In genomic region chr16:84739349-84740124, GRCh38 we compare ENCODE assay signal across 10 cellular contexts. TPM values are rescaled to one million over a fixed set of nuclear protein-coding genes. Genes with fewer than 3 reads are reported as not detected.
DNase-seq lines count a peak whose midpoint lies in the region; ATAC-seq and TF ChIP-seq lines count a peak whose summit lies in the region.
"Had no signal": no experiment of that assay in that cellular context is flagged by ENCODE, and none has a peak within 500 bp of the region (broad histone marks: within the 10 kb centered on the region; RNA-seq: fewer than 3 reads in every experiment).

No MANE protein-coding gene starts in this region.

- no peak overlapping the region for H3K4me3 Mint-ChIP-seq in activated CD4-positive, alpha-beta T cell treated with anti-CD3 and anti-CD28 coated beads, Interleukin-2, amount 10 ng/mL, durations not matched to agents 7 days and 5 days
- no peak overlapping the region for H3K4me3 Mint-ChIP-seq in T-helper 17 cell
- H3K4me3 Mint-ChIP-seq in stimulated activated effector memory CD8-positive, alpha-beta T cell treated with anti-CD3 and anti-CD28 coated beads, Interleukin-12 subunit alpha, Interleukin-12 subunit beta, amount 100 ng/mL, for 72 hours = no peak overlapping the region
- H3K4me3 Mint-ChIP-seq in T-helper 2 cell treated with Interferon-gamma antibody and Interleukin-4, amounts not matched to agents 5 μg/mL and 100 μg/mL, for 36 hours = no peak overlapping the region

- no peaks in the 10 kb centered on the region for H3K9me3 Mint-ChIP-seq in activated CD4-positive, alpha-beta T cell treated with anti-CD3 and anti-CD28 coated beads, Interleukin-2, amount 10 ng/mL, durations not matched to agents 7 days and 5 days
- no peaks in the 10 kb centered on the region for H3K9me3 Mint-ChIP-seq in stimulated activated effector memory CD8-positive, alpha-beta T cell treated with anti-CD3 and anti-CD28 coated beads, Interleukin-12 subunit alpha, Interleukin-12 subunit beta, amount 100 ng/mL, for 72 hours
- no peaks in the 10 kb centered on the region for H3K9me3 Mint-ChIP-seq in T-helper 2 cell treated with Interferon-gamma antibody and Interleukin-4, amounts not matched to agents 5 μg/mL and 100 μg/mL, for 36 hours

- H3K27ac Mint-ChIP-seq in activated CD4-positive, alpha-beta T cell treated with anti-CD3 and anti-CD28 coated beads, Interleukin-2, amount 10 ng/mL, durations not matched to agents 7 days and 5 days = peak overlapping the region; percentile 22
- H3K27ac Mint-ChIP-seq in T-helper 17 cell = peak overlapping the region; percentile 80
- no peak overlapping the region for H3K27ac Mint-ChIP-seq in stimulated activated effector memory CD8-positive, alpha-beta T cell treated with anti-CD3 and anti-CD28 coated beads, Interleukin-12 subunit alpha, Interleukin-12 subunit beta, amount 100 ng/mL, for 72 hours
- H3K27ac Mint-ChIP-seq in T-helper 2 cell treated with Interferon-gamma antibody and Interleukin-4, amounts not matched to agents 5 μg/mL and 100 μg/mL, for 36 hours = no peak overlapping the region

- peaks cover 67% of the 10 kb centered on the region for H3K4me1 Mint-ChIP-seq in activated CD4-positive, alpha-beta T cell treated with anti-CD3 and anti-CD28 coated beads, Interleukin-2, amount 10 ng/mL, durations not matched to agents 7 days and 5 days
- peaks cover 33% of the 10 kb centered on the region for H3K4me1 Mint-ChIP-seq in T-helper 17 cell
- peaks cover 41% of the 10 kb centered on the region for H3K4me1 Mint-ChIP-seq in stimulated activated effector memory CD8-positive, alpha-beta T cell treated with anti-CD3 and anti-CD28 coated beads, Interleukin-12 subunit alpha, Interleukin-12 subunit beta, amount 100 ng/mL, for 72 hours
- peaks cover 40% of the 10 kb centered on the region for H3K4me1 Mint-ChIP-seq in T-helper 2 cell treated with Interferon-gamma antibody and Interleukin-4, amounts not matched to agents 5 μg/mL and 100 μg/mL, for 36 hours (ENCODE audit: low read depth)

- peaks cover 13% of the 10 kb centered on the region for H3K36me3 Mint-ChIP-seq in activated CD4-positive, alpha-beta T cell treated with anti-CD3 and anti-CD28 coated beads, Interleukin-2, amount 10 ng/mL, durations not matched to agents 7 days and 5 days (ENCODE audit: low read depth)
- peaks cover 2% of the 10 kb centered on the region for H3K36me3 Mint-ChIP-seq in T-helper 17 cell (ENCODE audit: low read depth)
- peaks cover 79% of the 10 kb centered on the region for H3K36me3 Mint-ChIP-seq in stimulated activated effector memory CD8-positive, alpha-beta T cell treated with anti-CD3 and anti-CD28 coated beads, Interleukin-12 subunit alpha, Interleukin-12 subunit beta, amount 100 ng/mL, for 72 hours
- H3K36me3 Mint-ChIP-seq in T-helper 2 cell treated with Interferon-gamma antibody and Interleukin-4, amounts not matched to agents 5 μg/mL and 100 μg/mL, for 36 hours (ENCODE audit: low read depth) = peaks cover 28% of the 10 kb centered on the region

- DNase-seq in activated CD4-positive, alpha-beta T cell treated with anti-CD3 and anti-CD28 coated beads, Interleukin-2, amount 10 ng/mL, durations not matched to agents 7 days and 5 days = no peak
- no peak for DNase-seq in activated CD4-positive, alpha-beta T cell treated with anti-CD3 and anti-CD28 coated beads, Interleukin-2, amount 50 U/mL, for 48 hours
- DNase-seq in T-helper 17 cell = no peak
- peak; percentile 71 for DNase-seq in fibroblast of the aortic adventitia (ENCODE audit: low read depth)
- no peak for DNase-seq in stimulated activated effector memory CD8-positive, alpha-beta T cell treated with anti-CD3 and anti-CD28 coated beads, Interleukin-12 subunit alpha, Interleukin-12 subunit beta, amount 100 ng/mL, for 72 hours (ENCODE audit: low spot score in 2 of 2)
- no peak for DNase-seq in T-helper 2 cell treated with Interferon-gamma antibody and Interleukin-4, amounts not matched to agents 5 μg/mL and 100 μg/mL, for 36 hours (ENCODE audit: low spot score)
- DNase-seq in NCI-H1048 (lab: John Stamatoyannopoulos, UW) = no peak
- no peak for DNase-seq in retina
- DNase-seq: gastrocnemius medialis, upper lobe of right lung had no signal

- POLR2A ChIA-PET in activated CD4-positive, alpha-beta T cell treated with anti-CD3 and anti-CD28 coated beads, Interleukin-2, amount 10 ng/mL, durations not matched to agents 7 days and 5 days (lab: Charles Lee) = interaction anchor here (0.6 kb wide), 1 partner anchor 208 kb away, joined by 3 read pairs; no protein-coding TSS in a partner anchor

- ATAC-seq in T-helper 17 cell = no peak
- ATAC-seq in stimulated activated effector memory CD8-positive, alpha-beta T cell treated with anti-CD3 and anti-CD28 coated beads, Interleukin-12 subunit alpha, Interleukin-12 subunit beta, amount 100 ng/mL, for 72 hours = peak; percentile 74

- H3K4me3 ChIP-seq in fibroblast of the aortic adventitia (ENCODE audit: low read depth, low read length) = no peak overlapping the region
- H3K4me3 ChIP-seq: gastrocnemius medialis, upper lobe of right lung had no signal

- TF ChIP-seq CTCF in fibroblast of the aortic adventitia (IDR thresholded peaks at IDR 0.05; ENCODE audit: insufficient read depth, low read length) = no peak

- CTCF ChIA-PET in activated CD4-positive, alpha-beta T cell treated with anti-CD3 and anti-CD28 coated beads, Interleukin-2, amount 10 ng/mL, durations not matched to agents 7 days and 5 days (lab: Charles Lee) = interaction anchor here (0.8 to 5.1 kb wide), 11 partner anchors 12 to 236 kb away, joined by 3 to 53 read pairs (median 4); no protein-coding TSS in a partner anchor

- H3K27me3 Mint-ChIP-seq in activated CD4-positive, alpha-beta T cell treated with anti-CD3 and anti-CD28 coated beads, Interleukin-2, amount 10 ng/mL, durations not matched to agents 7 days and 5 days = no peaks in the 10 kb centered on the region
- no peaks in the 10 kb centered on the region for H3K27me3 Mint-ChIP-seq in T-helper 17 cell
- H3K27me3 Mint-ChIP-seq in T-helper 2 cell treated with Interferon-gamma antibody and Interleukin-4, amounts not matched to agents 5 μg/mL and 100 μg/mL, for 36 hours (ENCODE audit: low read depth) = no peaks in the 10 kb centered on the region

- no peaks in the 10 kb centered on the region for H3K9me3 ChIP-seq in T-helper 17 cell (ENCODE audit: control insufficient read depth, low read length, poor library complexity, severe bottlenecking)
- H3K9me3 ChIP-seq: gastrocnemius medialis, upper lobe of right lung had no signal

RNA-seq across cellular contexts. Expression of gene USP10, which starts 39.7 kb away (rescaled TPM):
- 10 to 100 TPM; 86.5 to 99.0 TPM for total RNA-seq in activated CD4-positive, alpha-beta T cell treated with anti-CD3 and anti-CD28 coated beads, Interleukin-2, amount 10 ng/mL, durations not matched to agents 7 days and 5 days
- total RNA-seq in T-helper 17 cell = 100 to 1,000 TPM; 169 to 221 TPM
- total RNA-seq in fibroblast of the aortic adventitia (ENCODE audit: low replicate concordance) = 61.7 and 93.2 TPM in 2 replicates

Comparison
In these comparisons a context has a peak if more than half of its experiments do, and no peak if none do; other contexts are left out.
1. H3K27ac Mint-ChIP-seq: peak in activated CD4-positive, alpha-beta T cell treated with anti-CD3 and anti-CD28 coated beads, Interleukin-2, amount 10 ng/mL, durations not matched to agents 7 days and 5 days (single experiment) and T-helper 17 cell (single experiment); none in stimulated activated effector memory CD8-positive, alpha-beta T cell treated with anti-CD3 and anti-CD28 coated beads, Interleukin-12 subunit alpha, Interleukin-12 subunit beta, amount 100 ng/mL, for 72 hours (single experiment) and T-helper 2 cell treated with Interferon-gamma antibody and Interleukin-4, amounts not matched to agents 5 μg/mL and 100 μg/mL, for 36 hours (single experiment).